In genomic region chr1:30898031-30898815, GRCh38 we compare ENCODE assay signal across 12 cellular contexts.
"Had no signal": no experiment of that assay in that cellular context is flagged by ENCODE, and none has a peak within 500 bp of the region (broad histone marks: within the 10 kb centered on the region; RNA-seq: fewer than 3 reads in every experiment).

No MANE protein-coding gene starts in this region.

- H3K27me3 ChIP-seq: breast epithelium, testis had no signal

- H3K36me3 ChIP-seq: breast epithelium had no signal

- H3K9me3 Mint-ChIP-seq: nephron progenitor cell, type B pancreatic cell had no signal

- H3K4me3 ChIP-seq: breast epithelium, coronary artery, testis had no signal

- DNase-seq: activated CD4-positive, alpha-beta T cell treated with anti-CD3 and anti-CD28 coated beads for 1 hour; activated T-cell treated with anti-CD3 and anti-CD28 coated beads, Interleukin-2, amount 50 U/mL, for 1 hour; nephron progenitor cell; retina; stimulated activated CD4-positive, alpha-beta T cell treated with anti-CD3 and anti-CD28 coated beads, Interleukin-1b, Interleukin-23, amount 100 ng/mL, for 48 hours; T-helper 9 cell; testis had no signal

- ATAC-seq: stimulated activated effector memory CD8-positive, alpha-beta T cell treated with anti-CD3 and anti-CD28 coated beads, Interleukin-12 subunit alpha, Interleukin-12 subunit beta, amount 100 ng/mL, for 72 hours had no signal

- H3K27ac Mint-ChIP-seq: activated naive CD8-positive, alpha-beta T cell; nephron progenitor cell; stimulated activated effector memory CD8-positive, alpha-beta T cell treated with anti-CD3 and anti-CD28 coated beads, Interleukin-12 subunit alpha, Interleukin-12 subunit beta, amount 100 ng/mL, for 72 hours; type B pancreatic cell had no signal

- H3K9me3 ChIP-seq: breast epithelium, testis had no signal

- H3K4me3 Mint-ChIP-seq: activated naive CD8-positive, alpha-beta T cell; nephron progenitor cell; stimulated activated effector memory CD8-positive, alpha-beta T cell treated with anti-CD3 and anti-CD28 coated beads, Interleukin-12 subunit alpha, Interleukin-12 subunit beta, amount 100 ng/mL, for 72 hours; type B pancreatic cell had no signal

- H3K27me3 Mint-ChIP-seq: type B pancreatic cell had no signal

- H3K27ac ChIP-seq: breast epithelium, coronary artery, testis had no signal

- H3K36me3 Mint-ChIP-seq: activated naive CD8-positive, alpha-beta T cell; type B pancreatic cell had no signal
